9 cellular contexts compared by ENCODE assay signal in genomic region chr17:76670708-76671122, GRCh38. TPM values are rescaled to one million over a fixed set of nuclear protein-coding genes. Genes with fewer than 3 reads are reported as not detected.
DNase-seq lines count a peak whose midpoint lies in the region; ATAC-seq and TF ChIP-seq lines count a peak whose summit lies in the region.
"Had no signal": no experiment of that assay in that cellular context is flagged by ENCODE, and none has a peak within 500 bp of the region (broad histone marks: within the 10 kb centered on the region; RNA-seq: fewer than 3 reads in every experiment).

No MANE protein-coding gene starts in this region.

- H3K36me3 ChIP-seq in testis (ENCODE audit: low read depth, missing control alignments): no peaks in the 10 kb centered on the region

- no peaks in the 10 kb centered on the region for H3K27me3 ChIP-seq in testis

- no peaks in the 10 kb centered on the region for H3K27me3 Mint-ChIP-seq in activated naive CD4-positive, alpha-beta T cell treated with anti-CD3 and anti-CD28 coated beads for 36 hours (ENCODE audit: low read depth)
- H3K27me3 Mint-ChIP-seq in activated T-helper 17 cell treated with anti-CD3 and anti-CD28 coated beads, Interleukin-2, amount 50 U/mL, for 72 hours: no peaks in the 10 kb centered on the region

- peak overlapping the region; percentile 92 for H3K27ac Mint-ChIP-seq in activated naive CD4-positive, alpha-beta T cell treated with anti-CD3 and anti-CD28 coated beads for 36 hours
- H3K27ac Mint-ChIP-seq in activated T-helper 17 cell treated with anti-CD3 and anti-CD28 coated beads, Interleukin-2, amount 50 U/mL, for 72 hours: peak overlapping the region; percentile 97

- no peak for TF ChIP-seq CTCF in testis (IDR thresholded peaks at IDR 0.05)

- no peaks in the 10 kb centered on the region for H3K9me3 Mint-ChIP-seq in activated naive CD4-positive, alpha-beta T cell treated with anti-CD3 and anti-CD28 coated beads for 36 hours
- H3K9me3 Mint-ChIP-seq in activated T-helper 17 cell treated with anti-CD3 and anti-CD28 coated beads, Interleukin-2, amount 50 U/mL, for 72 hours: no peaks in the 10 kb centered on the region

- DNase-seq in activated naive CD4-positive, alpha-beta T cell treated with anti-CD3 and anti-CD28 coated beads for 36 hours: peak; percentile 20
- DNase-seq in activated naive CD4-positive, alpha-beta T cell treated with anti-CD3 and anti-CD28 coated beads, Interleukin-2, amount 50 U/mL, for 16 hours: no peak
- peak; percentile 76 for DNase-seq in kidney glomerular epithelial cell (lab: John Stamatoyannopoulos, UW)
- DNase-seq in testis: no peak

- peak overlapping the region; percentile 93 for H3K4me3 Mint-ChIP-seq in activated naive CD4-positive, alpha-beta T cell treated with anti-CD3 and anti-CD28 coated beads for 36 hours
- H3K4me3 Mint-ChIP-seq in activated T-helper 17 cell treated with anti-CD3 and anti-CD28 coated beads, Interleukin-2, amount 50 U/mL, for 72 hours: peak overlapping the region; percentile 94

- CTCF ChIA-PET in activated naive CD4-positive, alpha-beta T cell treated with anti-CD3 and anti-CD28 coated beads for 36 hours (lab: Charles Lee): interaction anchor here (0.7 to 3.2 kb wide), 6 partner anchors 11 to 148 kb away, joined by 3 to 11 read pairs (median 4); no protein-coding TSS in a partner anchor

- H3K9me3 ChIP-seq in testis: no peaks in the 10 kb centered on the region
- H3K9me3 ChIP-seq: mucosa of descending colon had no signal

- peak overlapping the region; percentile 44 to 71 for H3K4me3 ChIP-seq in testis
- H3K4me3 ChIP-seq: mucosa of descending colon had no signal

- no peak for ATAC-seq in activated T-helper 17 cell treated with anti-CD3 and anti-CD28 coated beads, Interleukin-2, amount 50 U/mL, for 72 hours (replicated peaks)
- ATAC-seq in GM21360 (IDR thresholded peaks at IDR 0.05; ENCODE audit: unreplicated experiment) (no peak), HG03469 (IDR thresholded peaks at IDR 0.05; ENCODE audit: unreplicated experiment) (no peak), GM21423 (IDR thresholded peaks at IDR 0.05; ENCODE audit: unreplicated experiment) (no peak)

- WGBS in testis, 2 donors: 37 to 40% methylated on average over 9 of the region's 9 CpGs

- TF ChIP-seq POLR2A in testis (IDR thresholded peaks at IDR 0.05): no peak

- intact Hi-C loops in activated naive CD4-positive, alpha-beta T cell treated with anti-CD3 and anti-CD28 coated beads for 36 hours (cut with micrococcal nuclease): loop anchor here (1.0 to 2.0 kb wide), 5 partner anchors 56 to 217 kb away; partner anchors contain the start of genes JMJD6, METTL23, SRSF2 and UBE2O
- intact Hi-C loops in testis (cut with DNase I; ENCODE audit: low total_unique reads): no loop called here

- H3K4me1 ChIP-seq in testis: peaks cover 11% of the 10 kb centered on the region

- H3K36me3 Mint-ChIP-seq in activated naive CD4-positive, alpha-beta T cell treated with anti-CD3 and anti-CD28 coated beads for 36 hours (ENCODE audit: low read depth): peaks cover 1% of the 10 kb centered on the region
- no peaks in the 10 kb centered on the region for H3K36me3 Mint-ChIP-seq in activated T-helper 17 cell treated with anti-CD3 and anti-CD28 coated beads, Interleukin-2, amount 50 U/mL, for 72 hours (ENCODE audit: low read depth)

- H3K27ac ChIP-seq in testis: peak overlapping the region in 1 of 2 donors; percentile 69

- H3K4me1 Mint-ChIP-seq in activated naive CD4-positive, alpha-beta T cell treated with anti-CD3 and anti-CD28 coated beads for 36 hours (ENCODE audit: low read depth): peaks cover 29% of the 10 kb centered on the region
- peaks cover 13% of the 10 kb centered on the region for H3K4me1 Mint-ChIP-seq in activated T-helper 17 cell treated with anti-CD3 and anti-CD28 coated beads, Interleukin-2, amount 50 U/mL, for 72 hours

RNA-seq across cellular contexts. Expression of gene ST6GALNAC1, which starts 27.2 kb away (rescaled TPM):
- total RNA-seq in activated naive CD4-positive, alpha-beta T cell treated with anti-CD3 and anti-CD28 coated beads for 36 hours: 1 to 10 TPM; 1.1 to 1.3 TPM
- 1 to 10 TPM; 1.4 to 2.5 TPM for total RNA-seq in activated T-helper 17 cell treated with anti-CD3 and anti-CD28 coated beads, Interleukin-2, amount 50 U/mL, for 72 hours
- 10 to 100 TPM; 20.1 to 20.6 TPM for total RNA-seq in testis
- polyA plus RNA-seq in testis (ENCODE audit: insufficient read depth, low read depth, low replicate concordance): 11.9 TPM

RNA-seq across cellular contexts. Expression of gene MXRA7, which starts 40.0 kb away (rescaled TPM):
- total RNA-seq in activated naive CD4-positive, alpha-beta T cell treated with anti-CD3 and anti-CD28 coated beads for 36 hours: 1 to 10 TPM; 3.8 to 4.2 TPM
- 1 to 10 TPM; 7.3 to 7.4 TPM for total RNA-seq in activated T-helper 17 cell treated with anti-CD3 and anti-CD28 coated beads, Interleukin-2, amount 50 U/mL, for 72 hours
- 100 to 1,000 TPM; 217 to 272 TPM for total RNA-seq in testis
- 253 TPM for polyA plus RNA-seq in testis (ENCODE audit: insufficient read depth, low read depth, low replicate concordance)

RNA-seq across cellular contexts. Expression of gene JMJD6, which starts 55.7 kb away (rescaled TPM):
- 10 to 100 TPM; 33.0 to 33.6 TPM for total RNA-seq in activated naive CD4-positive, alpha-beta T cell treated with anti-CD3 and anti-CD28 coated beads for 36 hours
- total RNA-seq in activated T-helper 17 cell treated with anti-CD3 and anti-CD28 coated beads, Interleukin-2, amount 50 U/mL, for 72 hours: 100 to 1,000 TPM in 1 of 2 donors, 10 to 100 TPM in 1; 99.1 to 144 TPM
- 10 to 100 TPM; 31.7 to 40.5 TPM for total RNA-seq in testis
- polyA plus RNA-seq in testis (ENCODE audit: insufficient read depth, low read depth, low replicate concordance): 44.6 TPM

RNA-seq across cellular contexts. Expression of gene METTL23, which starts 55.9 kb away (rescaled TPM):
- total RNA-seq in activated naive CD4-positive, alpha-beta T cell treated with anti-CD3 and anti-CD28 coated beads for 36 hours: 10 to 100 TPM; 18.9 to 20.0 TPM
- total RNA-seq in activated T-helper 17 cell treated with anti-CD3 and anti-CD28 coated beads, Interleukin-2, amount 50 U/mL, for 72 hours: 10 to 100 TPM; 31.6 to 35.7 TPM
- 10 to 100 TPM; 37.5 to 45.3 TPM for total RNA-seq in testis
- 122 TPM for polyA plus RNA-seq in testis (ENCODE audit: insufficient read depth, low read depth, low replicate concordance)

Comparison
In these comparisons a context has a peak if more than half of its experiments do, and no peak if none do; other contexts are left out.
1. DNase-seq: peak in activated naive CD4-positive, alpha-beta T cell treated with anti-CD3 and anti-CD28 coated beads for 36 hours (single experiment) and kidney glomerular epithelial cell (single experiment); none in activated naive CD4-positive, alpha-beta T cell treated with anti-CD3 and anti-CD28 coated beads, Interleukin-2, amount 50 U/mL, for 16 hours (single experiment) and testis (single experiment).
2. RNA of gene ST6GALNAC1, which starts 27.2 kb away (total RNA-seq): 20.1 to 20.6 TPM in testis; 1.4 to 2.5 TPM in activated T-helper 17 cell treated with anti-CD3 and anti-CD28 coated beads, Interleukin-2, amount 50 U/mL, for 72 hours and 1.1 to 1.3 TPM in activated naive CD4-positive, alpha-beta T cell treated with anti-CD3 and anti-CD28 coated beads for 36 hours; every median in the first group is over 4 times any median in the second.
3. RNA of gene MXRA7, which starts 40.0 kb away (total RNA-seq): 217 to 272 TPM in testis; 7.3 to 7.4 TPM in activated T-helper 17 cell treated with anti-CD3 and anti-CD28 coated beads, Interleukin-2, amount 50 U/mL, for 72 hours and 3.8 to 4.2 TPM in activated naive CD4-positive, alpha-beta T cell treated with anti-CD3 and anti-CD28 coated beads for 36 hours; every median in the first group is over 10 times any median in the second.